In genomic region chr6:40328376-40328987, GRCh38 we compare ENCODE assay signal across 9 cellular contexts.
DNase-seq lines count a peak whose midpoint lies in the region; ATAC-seq, FAIRE-seq and TF ChIP-seq lines count a peak whose summit lies in the region.
"Had no signal": no experiment of that assay in that cellular context is flagged by ENCODE, and none has a peak within 500 bp of the region (broad histone marks: within the 10 kb centered on the region; RNA-seq: fewer than 3 reads in every experiment).

No MANE protein-coding gene starts in this region.

- peak; percentile 70 for TF ChIP-seq RAD21 in neural cell (conservative IDR thresholded peaks at IDR 0.05)

- CTCF ChIA-PET in CD8-positive, alpha-beta memory T cell (lab: Charles Lee), result interaction anchor here (1.2 to 2.1 kb wide), 2 partner anchors 12 to 20 kb away, joined by 3 to 4 read pairs; no protein-coding TSS in a partner anchor

- no peaks in the 10 kb centered on the region for H3K9me2 ChIP-seq in neural cell (ENCODE audit: insufficient read depth, low read length)

- ATAC-seq in RWPE2 (ENCODE audit: low read depth) (peak; percentile 90), HG02642 (IDR thresholded peaks at IDR 0.05; ENCODE audit: poor library complexity, unreplicated experiment) (no peak)

- H3K4me2 ChIP-seq in neural cell (ENCODE audit: low read length), result no peak overlapping the region

- FAIRE-seq in HTR-8/SVneo (lab: Jason Lieb, UNC), result no peak

- no peaks in the 10 kb centered on the region for H3K4me1 ChIP-seq in RWPE2 (ENCODE audit: insufficient read depth, poor library complexity, severe bottlenecking)
- H3K4me1 ChIP-seq in CD8-positive, alpha-beta memory T cell (ENCODE audit: insufficient read depth, low read length), result peaks cover 17% of the 10 kb centered on the region
- no peaks in the 10 kb centered on the region for H3K4me1 ChIP-seq in uterus

- DNase-seq in COLO668 (lab: John Stamatoyannopoulos, UW; ENCODE audit: unreplicated experiment), result peak; percentile 71
- peak; percentile 10 for DNase-seq in HTR-8/SVneo (ENCODE audit: insufficient read length, low spot score)
- DNase-seq in RWPE2 (ENCODE audit: low spot score), result no peak
- DNase-seq in CD8-positive, alpha-beta memory T cell, result no peak
- DNase-seq in uterus, result no peak

- H3K4me1 Mint-ChIP-seq in dendritic cell treated with granulocyte-macrophage colony-stimulating factor and Interleukin-4, amounts not matched to agents 40 ng/mL and 50 ng/mL, for 4 days (ENCODE audit: low read depth), result peaks cover 15% of the 10 kb centered on the region
- H3K4me1 Mint-ChIP-seq in CD8-positive, alpha-beta memory T cell, result no peaks in the 10 kb centered on the region

- H3K27me3 ChIP-seq in RWPE2 (ENCODE audit: insufficient read depth, poor library complexity, severe bottlenecking), result peaks cover 3% of the 10 kb centered on the region
- H3K27me3 ChIP-seq in neural cell (ENCODE audit: insufficient read depth, low read depth, low read length), result no peaks in the 10 kb centered on the region
- peaks cover 4% of the 10 kb centered on the region for H3K27me3 ChIP-seq in CD8-positive, alpha-beta memory T cell (ENCODE audit: insufficient read depth, low read length, poor library complexity, severe bottlenecking)
- no peaks in the 10 kb centered on the region for H3K27me3 ChIP-seq in uterus

- no peak overlapping the region for H3K4me3 Mint-ChIP-seq in dendritic cell treated with granulocyte-macrophage colony-stimulating factor and Interleukin-4, amounts not matched to agents 40 ng/mL and 50 ng/mL, for 4 days
- no peak overlapping the region for H3K4me3 Mint-ChIP-seq in CD8-positive, alpha-beta memory T cell
- H3K4me3 Mint-ChIP-seq: central memory CD8-positive, alpha-beta T cell had no signal

- TF ChIP-seq CTCF in RWPE2 (IDR thresholded peaks at IDR 0.05; ENCODE audit: poor library complexity, severe bottlenecking) (peak; percentile 85), neural cell (IDR thresholded peaks at IDR 0.05; ENCODE audit: poor library complexity, severe bottlenecking) (peak; percentile 64), uterus (IDR thresholded peaks at IDR 0.05) (peak in 2 of 4 experiments; percentile 22 to 32)

- no peaks in the 10 kb centered on the region for H3K9me3 ChIP-seq in RWPE2 (ENCODE audit: severe bottlenecking)
- no peaks in the 10 kb centered on the region for H3K9me3 ChIP-seq in neural cell (ENCODE audit: low read length)
- no peaks in the 10 kb centered on the region for H3K9me3 ChIP-seq in CD8-positive, alpha-beta memory T cell (ENCODE audit: low read length)
- H3K9me3 ChIP-seq in uterus, result no peaks in the 10 kb centered on the region

- no peak overlapping the region for H3K27ac ChIP-seq in RWPE2 (ENCODE audit: poor library complexity, severe bottlenecking)
- no peak overlapping the region for H3K27ac ChIP-seq in neural cell (ENCODE audit: low read length)
- H3K27ac ChIP-seq in CD8-positive, alpha-beta memory T cell (ENCODE audit: low read depth, low read length), result no peak overlapping the region
- no peak overlapping the region for H3K27ac ChIP-seq in uterus

- no peaks in the 10 kb centered on the region for H3F3A ChIP-seq in neural cell (ENCODE audit: insufficient read depth, low read length, poor library complexity, severe bottlenecking)

- no peaks in the 10 kb centered on the region for H3K79me2 ChIP-seq in neural cell (replicated peaks; ENCODE audit: insufficient read depth, low read length)

- intact Hi-C loops in dendritic cell treated with granulocyte-macrophage colony-stimulating factor and Interleukin-4, amounts not matched to agents 40 ng/mL and 50 ng/mL, for 4 days (cut with micrococcal nuclease), result no loop called here
- intact Hi-C loops in uterus (cut with DNase I; ENCODE audit: low total_unique reads), result no loop called here

- TF ChIP-seq POLR2A in uterus (IDR thresholded peaks at IDR 0.05), result no peak

- no peaks in the 10 kb centered on the region for H3K9me3 Mint-ChIP-seq in dendritic cell treated with granulocyte-macrophage colony-stimulating factor and Interleukin-4, amounts not matched to agents 40 ng/mL and 50 ng/mL, for 4 days
- H3K9me3 Mint-ChIP-seq in CD8-positive, alpha-beta memory T cell, result no peaks in the 10 kb centered on the region
- H3K9me3 Mint-ChIP-seq: central memory CD8-positive, alpha-beta T cell had no signal

- no peak overlapping the region for H2AFZ ChIP-seq in neural cell (ENCODE audit: low read depth, low read length)

- TF ChIP-seq EP300 in neural cell (conservative IDR thresholded peaks at IDR 0.05; ENCODE audit: poor library complexity, severe bottlenecking), result no peak

- H3K27me3 Mint-ChIP-seq in dendritic cell treated with granulocyte-macrophage colony-stimulating factor and Interleukin-4, amounts not matched to agents 40 ng/mL and 50 ng/mL, for 4 days, result peaks cover 34% of the 10 kb centered on the region
- H3K27me3 Mint-ChIP-seq in CD8-positive, alpha-beta memory T cell, result peaks cover 8 to 45% of the 10 kb centered on the region in 2 donors

- H3K4me3 ChIP-seq in RWPE2 (ENCODE audit: severe bottlenecking) (no peak overlapping the region), neural cell (ENCODE audit: low read length) (no peak overlapping the region), uterus (no peak overlapping the region)
- no peak overlapping the region for H3K4me3 ChIP-seq in CD8-positive, alpha-beta memory T cell (ENCODE audit: low read length)

- POLR2A ChIA-PET in CD8-positive, alpha-beta memory T cell (lab: Charles Lee), result no interaction called here

- no peaks in the 10 kb centered on the region for H3K36me3 ChIP-seq in RWPE2 (ENCODE audit: low read depth)
- H3K36me3 ChIP-seq in neural cell (ENCODE audit: insufficient read depth, low read length), result no peaks in the 10 kb centered on the region
- no peaks in the 10 kb centered on the region for H3K36me3 ChIP-seq in CD8-positive, alpha-beta memory T cell (ENCODE audit: insufficient read depth, low read length)
- no peaks in the 10 kb centered on the region for H3K36me3 ChIP-seq in uterus

- H3K27ac Mint-ChIP-seq in dendritic cell treated with granulocyte-macrophage colony-stimulating factor and Interleukin-4, amounts not matched to agents 40 ng/mL and 50 ng/mL, for 4 days, result peak overlapping the region; percentile 16
- H3K27ac Mint-ChIP-seq in CD8-positive, alpha-beta memory T cell, result no peak overlapping the region

- no peaks in the 10 kb centered on the region for H3K36me3 Mint-ChIP-seq in dendritic cell treated with granulocyte-macrophage colony-stimulating factor and Interleukin-4, amounts not matched to agents 40 ng/mL and 50 ng/mL, for 4 days (ENCODE audit: low read depth)
- H3K36me3 Mint-ChIP-seq in CD8-positive, alpha-beta memory T cell, result no peaks in the 10 kb centered on the region

- H3K9ac ChIP-seq in neural cell (ENCODE audit: low read length), result no peak overlapping the region

- H4K20me1 ChIP-seq in neural cell (ENCODE audit: insufficient read depth), result no peaks in the 10 kb centered on the region

TF ChIP-seq in neural cell, 6 proteins besides CTCF, POLR2A, EP300 and RAD21:
- peak; percentile 70 for TF ChIP-seq SMC3 (conservative IDR thresholded peaks at IDR 0.05; ENCODE audit: poor library complexity)
- TF ChIP-seq POLR2AphosphoS5 (IDR thresholded peaks at IDR 0.05), result no peak

Comparison
In these comparisons a context has a peak if more than half of its experiments do, and no peak if none do; other contexts are left out.
1. DNase-seq: peak in COLO668 (single experiment) and HTR-8/SVneo (single experiment); none in RWPE2 (single experiment), CD8-positive, alpha-beta memory T cell (0 of 5) and uterus (0 of 2).